ENCODE assay signal across 1 cellular context in the genomic region with DNA sequence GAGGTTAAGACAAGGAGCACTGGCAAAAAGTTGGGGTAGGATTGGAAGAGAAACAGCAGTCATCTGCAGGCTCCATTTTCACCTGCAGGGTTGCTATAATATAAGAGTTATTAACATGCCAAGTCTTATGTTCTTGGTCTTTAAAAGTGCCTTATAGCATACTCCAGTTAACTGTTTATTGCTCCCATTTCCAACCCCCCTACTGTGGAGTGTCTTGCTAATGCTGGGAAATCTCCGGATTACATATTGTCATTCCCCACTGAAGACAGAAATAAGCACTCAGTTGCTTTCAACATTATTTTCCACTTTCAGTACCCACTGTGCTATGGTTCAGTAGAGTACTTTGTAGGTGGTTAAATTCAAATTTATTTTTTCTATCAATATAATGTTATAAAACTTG.
TF ChIP-seq lines count a peak whose summit lies in the region.

No MANE protein-coding gene starts in this region.

TF ChIP-seq in GM23338, 12 proteins besides CTCF, POLR2A, EP300 and RAD21:
- TF ChIP-seq, protein P1, sequence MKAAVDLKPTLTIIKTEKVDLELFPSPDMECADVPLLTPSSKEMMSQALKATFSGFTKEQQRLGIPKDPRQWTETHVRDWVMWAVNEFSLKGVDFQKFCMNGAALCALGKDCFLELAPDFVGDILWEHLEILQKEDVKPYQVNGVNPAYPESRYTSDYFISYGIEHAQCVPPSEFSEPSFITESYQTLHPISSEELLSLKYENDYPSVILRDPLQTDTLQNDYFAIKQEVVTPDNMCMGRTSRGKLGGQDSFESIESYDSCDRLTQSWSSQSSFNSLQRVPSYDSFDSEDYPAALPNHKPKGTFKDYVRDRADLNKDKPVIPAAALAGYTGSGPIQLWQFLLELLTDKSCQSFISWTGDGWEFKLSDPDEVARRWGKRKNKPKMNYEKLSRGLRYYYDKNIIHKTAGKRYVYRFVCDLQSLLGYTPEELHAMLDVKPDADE (IDR thresholded peaks at IDR 0.05): no peak
- TF ChIP-seq, protein P2, sequence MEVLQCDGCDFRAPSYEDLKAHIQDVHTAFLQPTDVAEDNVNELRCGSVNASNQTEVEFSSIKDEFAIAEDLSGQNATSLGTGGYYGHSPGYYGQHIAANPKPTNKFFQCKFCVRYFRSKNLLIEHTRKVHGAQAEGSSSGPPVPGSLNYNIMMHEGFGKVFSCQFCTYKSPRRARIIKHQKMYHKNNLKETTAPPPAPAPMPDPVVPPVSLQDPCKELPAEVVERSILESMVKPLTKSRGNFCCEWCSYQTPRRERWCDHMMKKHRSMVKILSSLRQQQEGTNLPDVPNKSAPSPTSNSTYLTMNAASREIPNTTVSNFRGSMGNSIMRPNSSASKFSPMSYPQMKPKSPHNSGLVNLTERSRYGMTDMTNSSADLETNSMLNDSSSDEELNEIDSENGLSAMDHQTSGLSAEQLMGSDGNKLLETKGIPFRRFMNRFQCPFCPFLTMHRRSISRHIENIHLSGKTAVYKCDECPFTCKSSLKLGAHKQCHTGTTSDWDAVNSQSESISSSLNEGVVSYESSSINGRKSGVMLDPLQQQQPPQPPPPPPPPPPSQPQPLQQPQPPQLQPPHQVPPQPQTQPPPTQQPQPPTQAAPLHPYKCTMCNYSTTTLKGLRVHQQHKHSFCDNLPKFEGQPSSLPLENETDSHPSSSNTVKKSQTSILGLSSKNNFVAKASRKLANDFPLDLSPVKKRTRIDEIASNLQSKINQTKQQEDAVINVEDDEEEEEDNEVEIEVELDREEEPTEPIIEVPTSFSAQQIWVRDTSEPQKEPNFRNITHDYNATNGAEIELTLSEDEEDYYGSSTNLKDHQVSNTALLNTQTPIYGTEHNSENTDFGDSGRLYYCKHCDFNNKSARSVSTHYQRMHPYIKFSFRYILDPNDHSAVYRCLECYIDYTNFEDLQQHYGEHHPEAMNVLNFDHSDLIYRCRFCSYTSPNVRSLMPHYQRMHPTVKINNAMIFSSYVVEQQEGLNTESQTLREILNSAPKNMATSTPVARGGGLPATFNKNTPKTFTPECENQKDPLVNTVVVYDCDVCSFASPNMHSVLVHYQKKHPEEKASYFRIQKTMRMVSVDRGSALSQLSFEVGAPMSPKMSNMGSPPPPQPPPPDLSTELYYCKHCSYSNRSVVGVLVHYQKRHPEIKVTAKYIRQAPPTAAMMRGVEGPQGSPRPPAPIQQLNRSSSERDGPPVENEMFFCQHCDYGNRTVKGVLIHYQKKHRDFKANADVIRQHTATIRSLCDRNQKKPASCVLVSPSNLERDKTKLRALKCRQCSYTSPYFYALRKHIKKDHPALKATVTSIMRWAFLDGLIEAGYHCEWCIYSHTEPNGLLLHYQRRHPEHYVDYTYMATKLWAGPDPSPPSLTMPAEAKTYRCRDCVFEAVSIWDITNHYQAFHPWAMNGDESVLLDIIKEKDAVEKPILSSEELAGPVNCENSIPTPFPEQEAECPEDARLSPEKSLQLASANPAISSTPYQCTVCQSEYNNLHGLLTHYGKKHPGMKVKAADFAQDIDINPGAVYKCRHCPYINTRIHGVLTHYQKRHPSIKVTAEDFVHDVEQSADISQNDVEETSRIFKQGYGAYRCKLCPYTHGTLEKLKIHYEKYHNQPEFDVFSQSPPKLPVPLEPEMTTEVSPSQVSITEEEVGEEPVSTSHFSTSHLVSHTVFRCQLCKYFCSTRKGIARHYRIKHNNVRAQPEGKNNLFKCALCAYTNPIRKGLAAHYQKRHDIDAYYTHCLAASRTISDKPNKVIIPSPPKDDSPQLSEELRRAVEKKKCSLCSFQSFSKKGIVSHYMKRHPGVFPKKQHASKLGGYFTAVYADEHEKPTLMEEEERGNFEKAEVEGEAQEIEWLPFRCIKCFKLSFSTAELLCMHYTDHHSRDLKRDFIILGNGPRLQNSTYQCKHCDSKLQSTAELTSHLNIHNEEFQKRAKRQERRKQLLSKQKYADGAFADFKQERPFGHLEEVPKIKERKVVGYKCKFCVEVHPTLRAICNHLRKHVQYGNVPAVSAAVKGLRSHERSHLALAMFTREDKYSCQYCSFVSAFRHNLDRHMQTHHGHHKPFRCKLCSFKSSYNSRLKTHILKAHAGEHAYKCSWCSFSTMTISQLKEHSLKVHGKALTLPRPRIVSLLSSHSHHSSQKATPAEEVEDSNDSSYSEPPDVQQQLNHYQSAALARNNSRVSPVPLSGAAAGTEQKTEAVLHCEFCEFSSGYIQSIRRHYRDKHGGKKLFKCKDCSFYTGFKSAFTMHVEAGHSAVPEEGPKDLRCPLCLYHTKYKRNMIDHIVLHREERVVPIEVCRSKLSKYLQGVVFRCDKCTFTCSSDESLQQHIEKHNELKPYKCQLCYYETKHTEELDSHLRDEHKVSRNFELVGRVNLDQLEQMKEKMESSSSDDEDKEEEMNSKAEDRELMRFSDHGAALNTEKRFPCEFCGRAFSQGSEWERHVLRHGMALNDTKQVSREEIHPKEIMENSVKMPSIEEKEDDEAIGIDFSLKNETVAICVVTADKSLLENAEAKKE (CRISPR knock-in tag; IDR thresholded peaks at IDR 0.05): no peak
- TF ChIP-seq NANOG (IDR thresholded peaks at IDR 0.05; ENCODE audit: borderline replicate concordance): no peak
- no peak for TF ChIP-seq EZH2phosphoT487 (IDR thresholded peaks at IDR 0.05; ENCODE audit: unreplicated experiment)
- TF ChIP-seq POLR2AphosphoS5 (IDR thresholded peaks at IDR 0.05; ENCODE audit: low read depth): no peak
- no peak for TF ChIP-seq ZNF331 (CRISPR knock-in tag; IDR thresholded peaks at IDR 0.05; ENCODE audit: low read depth)
- TF ChIP-seq, protein P3, sequence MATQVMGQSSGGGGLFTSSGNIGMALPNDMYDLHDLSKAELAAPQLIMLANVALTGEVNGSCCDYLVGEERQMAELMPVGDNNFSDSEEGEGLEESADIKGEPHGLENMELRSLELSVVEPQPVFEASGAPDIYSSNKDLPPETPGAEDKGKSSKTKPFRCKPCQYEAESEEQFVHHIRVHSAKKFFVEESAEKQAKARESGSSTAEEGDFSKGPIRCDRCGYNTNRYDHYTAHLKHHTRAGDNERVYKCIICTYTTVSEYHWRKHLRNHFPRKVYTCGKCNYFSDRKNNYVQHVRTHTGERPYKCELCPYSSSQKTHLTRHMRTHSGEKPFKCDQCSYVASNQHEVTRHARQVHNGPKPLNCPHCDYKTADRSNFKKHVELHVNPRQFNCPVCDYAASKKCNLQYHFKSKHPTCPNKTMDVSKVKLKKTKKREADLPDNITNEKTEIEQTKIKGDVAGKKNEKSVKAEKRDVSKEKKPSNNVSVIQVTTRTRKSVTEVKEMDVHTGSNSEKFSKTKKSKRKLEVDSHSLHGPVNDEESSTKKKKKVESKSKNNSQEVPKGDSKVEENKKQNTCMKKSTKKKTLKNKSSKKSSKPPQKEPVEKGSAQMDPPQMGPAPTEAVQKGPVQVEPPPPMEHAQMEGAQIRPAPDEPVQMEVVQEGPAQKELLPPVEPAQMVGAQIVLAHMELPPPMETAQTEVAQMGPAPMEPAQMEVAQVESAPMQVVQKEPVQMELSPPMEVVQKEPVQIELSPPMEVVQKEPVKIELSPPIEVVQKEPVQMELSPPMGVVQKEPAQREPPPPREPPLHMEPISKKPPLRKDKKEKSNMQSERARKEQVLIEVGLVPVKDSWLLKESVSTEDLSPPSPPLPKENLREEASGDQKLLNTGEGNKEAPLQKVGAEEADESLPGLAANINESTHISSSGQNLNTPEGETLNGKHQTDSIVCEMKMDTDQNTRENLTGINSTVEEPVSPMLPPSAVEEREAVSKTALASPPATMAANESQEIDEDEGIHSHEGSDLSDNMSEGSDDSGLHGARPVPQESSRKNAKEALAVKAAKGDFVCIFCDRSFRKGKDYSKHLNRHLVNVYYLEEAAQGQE (IDR thresholded peaks at IDR 0.05; ENCODE audit: unreplicated experiment): no peak
- no peak for TF ChIP-seq STAT1 (IDR thresholded peaks at IDR 0.05; ENCODE audit: unreplicated experiment)
- no peak for TF ChIP-seq ZNF114 (CRISPR knock-in tag; IDR thresholded peaks at IDR 0.05)
- TF ChIP-seq JUNB (IDR thresholded peaks at IDR 0.05; ENCODE audit: unreplicated experiment): no peak
- no peak for TF ChIP-seq CREB1 (CRISPR knock-in tag; IDR thresholded peaks at IDR 0.05; ENCODE audit: low read depth)
- TF ChIP-seq EZH2 (IDR thresholded peaks at IDR 0.05; ENCODE audit: low read depth, unreplicated experiment): no peak
